In the genomic region with DNA sequence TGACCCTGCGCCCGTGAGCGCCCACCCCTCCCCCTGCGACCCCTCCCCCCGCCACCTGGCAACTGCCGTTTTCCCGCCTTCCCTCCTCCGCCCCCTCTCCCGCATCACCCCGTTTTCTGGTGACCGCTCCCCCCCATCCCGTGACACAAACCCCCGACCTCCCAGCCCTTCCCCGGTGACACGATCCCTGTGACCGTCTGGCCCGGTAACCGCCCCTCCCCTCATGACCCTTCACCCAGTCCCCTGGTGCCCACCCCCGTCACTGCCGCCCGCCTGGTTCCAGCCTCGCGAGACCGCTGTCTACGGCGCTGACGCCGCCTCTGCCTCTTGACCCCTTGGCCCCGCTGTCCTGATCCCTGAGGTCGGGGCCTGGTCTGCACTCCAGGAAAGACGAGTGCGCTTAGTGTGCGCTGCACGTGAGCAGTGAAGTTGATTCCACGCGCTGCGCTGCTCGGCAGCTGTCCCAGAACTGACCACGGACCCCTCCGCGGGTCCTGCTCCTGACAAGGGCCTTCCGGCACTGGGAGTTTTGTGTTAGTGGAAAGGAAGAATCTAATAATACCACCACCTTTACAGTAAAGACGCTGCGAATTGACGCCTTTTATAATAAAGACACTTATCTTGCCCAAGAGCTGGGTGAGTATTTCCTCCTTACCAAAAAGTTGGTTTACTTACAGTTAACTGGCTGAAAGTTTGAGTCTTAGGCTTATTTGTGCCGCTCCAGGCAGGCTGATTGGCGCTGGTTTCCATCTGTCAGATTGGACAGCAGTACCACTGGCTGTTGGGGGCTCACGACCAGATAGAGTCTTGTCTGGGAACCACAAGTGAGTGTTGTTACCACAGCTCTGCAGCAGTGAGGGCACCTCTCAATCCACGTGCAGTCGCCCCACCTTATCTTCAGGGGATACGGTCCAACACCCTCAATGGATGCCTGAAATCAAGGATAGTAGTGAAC, we compare ENCODE assay signal across 8 cellular contexts. TPM values are rescaled to one million over a fixed set of nuclear protein-coding genes. Genes with fewer than 3 reads are reported as not detected.
DNase-seq lines count a peak whose midpoint lies in the region; ATAC-seq and TF ChIP-seq lines count a peak whose summit lies in the region.

No MANE protein-coding gene starts in this region.

- no peak for TF ChIP-seq CTCF in AG04449 (IDR thresholded peaks at IDR 0.05; ENCODE audit: insufficient read depth, low read length, missing control alignments)

- peak overlapping the region; percentile 87 for H3K9ac ChIP-seq in mesenchymal stem cell (ENCODE audit: low read length)

- peak overlapping the region; percentile 95 to 100 for H3K18ac ChIP-seq in mesenchymal stem cell (ENCODE audit: low read depth in 1 of 2, low read length in 2 of 2)

- peak overlapping the region; percentile 89 for H2BK120ac ChIP-seq in mesenchymal stem cell (ENCODE audit: low read depth, low read length)

- H3K14ac ChIP-seq in mesenchymal stem cell (ENCODE audit: low read length in 2 of 2), result no peak overlapping the region

- peak overlapping the region; percentile 78 for H3K27ac ChIP-seq in effector memory CD4-positive, alpha-beta T cell (ENCODE audit: insufficient read depth, low read length, poor library complexity, severe bottlenecking)
- no peak overlapping the region for H3K27ac ChIP-seq in mesenchymal stem cell (ENCODE audit: low read length, poor library complexity, severe bottlenecking)

- H3K23ac ChIP-seq in mesenchymal stem cell (ENCODE audit: low read length in 2 of 2), result no peak overlapping the region

- CTCF ChIA-PET in AG04449 (lab: Yijun Ruan, JAX), result no interaction called here

- peak overlapping the region; percentile 76 for H4K8ac ChIP-seq in mesenchymal stem cell (ENCODE audit: low read length)

- no peaks in the 10 kb centered on the region for H3K9me3 ChIP-seq in effector memory CD4-positive, alpha-beta T cell (ENCODE audit: control insufficient read depth, low read length)
- no peaks in the 10 kb centered on the region for H3K9me3 ChIP-seq in mesenchymal stem cell (ENCODE audit: control insufficient read depth, low read length)

- peak overlapping the region in 1 of 2 experiments; percentile 24 for H2BK12ac ChIP-seq in mesenchymal stem cell (ENCODE audit: low read length in 2 of 2)

- peak overlapping the region in 1 of 2 experiments; percentile 91 for H3K4ac ChIP-seq in mesenchymal stem cell (ENCODE audit: low read depth in 1 of 2, low read length in 2 of 2)

- H2AK5ac ChIP-seq in mesenchymal stem cell (ENCODE audit: low read length, severe bottlenecking), result no peak overlapping the region

- H3K4me3 ChIP-seq in AG04449 (ENCODE audit: low read depth, low read length) (peak overlapping the region; percentile 86), mesenchymal stem cell (ENCODE audit: insufficient read depth in 1 of 2, low read depth in 1 of 2, low read length in 2 of 2) (peak overlapping the region; percentile 80 to 100)
- H3K4me3 ChIP-seq in effector memory CD4-positive, alpha-beta T cell (ENCODE audit: insufficient read depth, low read depth, low read length, poor library complexity, severe bottlenecking), result peak overlapping the region; percentile 86

- peaks cover 11% of the 10 kb centered on the region for H3K79me1 ChIP-seq in mesenchymal stem cell (replicated peaks; ENCODE audit: low read length, poor library complexity, severe bottlenecking)

- peak overlapping the region; percentile 96 for H3K4me2 ChIP-seq in mesenchymal stem cell (ENCODE audit: low read length, poor library complexity, severe bottlenecking)

- DNase-seq in AG04449 (ENCODE audit: low read depth, low spot score), result no peak
- peak; percentile 41 for DNase-seq in NCI-H1092 treated with DMSO at 0.1 percent for 48 hours (lab: John Stamatoyannopoulos, UW)
- peak; percentile 24 for DNase-seq in activated CD4-positive, alpha-beta T cell treated with anti-CD3 and anti-CD28 coated beads, Interleukin-2, amount 50 U/mL, for 1 hour
- DNase-seq in effector memory CD4-positive, alpha-beta T cell, result peak; percentile 33 to 58 (median 44)
- DNase-seq in mesenchymal stem cell, result peak; percentile 84
- DNase-seq in stimulated activated CD8-positive, alpha-beta memory T cell treated with anti-CD3 and anti-CD28 coated beads, Interleukin-4, amount 100 ng/mL, for 24 hours (ENCODE audit: low read depth), result peak; percentile 28

- peaks cover 15% of the 10 kb centered on the region for H3K4me1 ChIP-seq in effector memory CD4-positive, alpha-beta T cell (ENCODE audit: control insufficient read depth, insufficient read depth, low read length, poor library complexity, severe bottlenecking)
- H3K4me1 ChIP-seq in mesenchymal stem cell (ENCODE audit: control insufficient read depth, insufficient read depth, low read depth, low read length), result peaks cover 9% of the 10 kb centered on the region

- 14% methylated on average over 36 of the region's 51 CpGs for WGBS in mesenchymal stem cell

- no peak overlapping the region for H2BK5ac ChIP-seq in mesenchymal stem cell (ENCODE audit: low read depth, low read length, poor library complexity, severe bottlenecking)

- no peaks in the 10 kb centered on the region for H3K36me3 ChIP-seq in effector memory CD4-positive, alpha-beta T cell (ENCODE audit: control insufficient read depth, insufficient read depth, low read length)
- peaks cover 17 to 21% of the 10 kb centered on the region in 2 experiments for H3K36me3 ChIP-seq in mesenchymal stem cell (ENCODE audit: control insufficient read depth in 1 of 2, insufficient read depth in 2 of 2, low read depth in 1 of 2, low read length in 2 of 2)

- H3K27me3 ChIP-seq in effector memory CD4-positive, alpha-beta T cell (replicated peaks; ENCODE audit: control insufficient read depth, insufficient read depth, low read length, poor library complexity, severe bottlenecking), result no peaks in the 10 kb centered on the region
- H3K27me3 ChIP-seq in mesenchymal stem cell (ENCODE audit: control insufficient read depth in 1 of 2, insufficient read depth in 1 of 2, low read length in 2 of 2), result no peaks in the 10 kb centered on the region

- ATAC-seq in GM18907 (IDR thresholded peaks at IDR 0.05; ENCODE audit: unreplicated experiment) (peak; percentile 34), GM19351 (IDR thresholded peaks at IDR 0.05; ENCODE audit: unreplicated experiment) (no peak)

- H2AFZ ChIP-seq in mesenchymal stem cell (ENCODE audit: low read depth, low read length), result no peak overlapping the region

- POLR2A ChIA-PET in AG04449 (lab: Yijun Ruan, JAX), result no interaction called here

- peak overlapping the region; percentile 23 for H2BK15ac ChIP-seq in mesenchymal stem cell (ENCODE audit: low read depth, poor library complexity, severe bottlenecking)

- H4K91ac ChIP-seq in mesenchymal stem cell (ENCODE audit: low read length), result peak overlapping the region; percentile 61

RNA-seq across cellular contexts. Expression of a gene that starts 59.2 kb away (rescaled TPM):
- polyA plus RNA-seq in mesenchymal stem cell (2013, experiment 1 of 2), result 4.3 TPM
- 4.4 TPM for polyA plus RNA-seq in mesenchymal stem cell (2013, experiment 2 of 2)

RNA-seq across cellular contexts. Expression of a gene that starts 59.3 kb away (rescaled TPM):
- polyA plus RNA-seq in mesenchymal stem cell (2013, experiment 1 of 2), result 16.6 TPM
- 15.7 TPM for polyA plus RNA-seq in mesenchymal stem cell (2013, experiment 2 of 2)
